ENCODE assay signal across 18 cellular contexts in the genomic region with DNA sequence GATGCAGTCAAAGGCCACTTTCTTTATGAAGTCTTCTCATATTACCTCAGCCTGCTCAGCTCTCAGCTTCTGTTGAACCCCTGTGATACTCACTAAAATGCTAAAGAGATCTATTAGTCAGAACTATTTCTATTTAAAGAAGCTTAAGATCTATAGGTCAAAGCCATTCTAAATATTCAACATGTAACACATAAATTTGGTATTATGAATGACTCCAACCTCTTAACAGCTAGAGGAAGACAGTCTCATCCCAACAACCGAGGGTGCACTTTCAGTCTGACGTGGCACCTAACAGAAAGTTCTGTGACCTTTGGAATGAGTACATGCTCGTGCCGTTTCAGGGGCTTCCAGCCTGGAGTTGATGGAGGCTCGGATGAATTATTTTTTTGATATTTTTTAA.
"Had no signal": no experiment of that assay in that cellular context is flagged by ENCODE, and none has a peak within 500 bp of the region (broad histone marks: within the 10 kb centered on the region; RNA-seq: fewer than 3 reads in every experiment).

No MANE protein-coding gene starts in this region.

- H3K36me3 ChIP-seq: esophagus squamous epithelium, heart right ventricle, neutrophil, right lobe of liver, tibial artery, upper lobe of right lung, vagina had no signal

- H3K4me3 ChIP-seq: esophagus squamous epithelium, heart right ventricle, mucosa of descending colon, psoas muscle, right lobe of liver, tibial artery, upper lobe of right lung, vagina had no signal

- H3K27me3 ChIP-seq: esophagus squamous epithelium, heart right ventricle, neutrophil, right lobe of liver, tibial artery, upper lobe of right lung, vagina had no signal

- ATAC-seq: effector memory CD8-positive, alpha-beta T cell; heart right ventricle; left lobe of liver; mucosa of descending colon; naive thymus-derived CD8-positive, alpha-beta T cell; psoas muscle; stimulated activated memory B cell treated with anti-CD40 and anti-IgM and Interleukin-4, amounts not matched to agents 10 μg/mL and 1 μg/mL and 100 μg/mL, for 72 hours; upper lobe of right lung had no signal

- H3K4me1 ChIP-seq: esophagus squamous epithelium, heart right ventricle, psoas muscle, right lobe of liver, tibial artery, upper lobe of right lung, vagina had no signal

- H3K27ac ChIP-seq: esophagus squamous epithelium, heart right ventricle, neutrophil, psoas muscle, right lobe of liver, tibial artery, upper lobe of right lung, vagina had no signal

- H3K9me3 ChIP-seq: neutrophil, psoas muscle, right lobe of liver, tibial artery, upper lobe of right lung, vagina had no signal

- DNase-seq: effector memory CD8-positive, alpha-beta T cell; esophagus squamous epithelium; heart right ventricle; hypothalamus; islet precursor cell; mammary epithelial cell; mucosa of descending colon; naive thymus-derived CD8-positive, alpha-beta T cell; psoas muscle; retina; right lobe of liver; stimulated activated CD4-positive, alpha-beta T cell treated with anti-CD3 and anti-CD28 coated beads, Interleukin-4, amount 100 ng/mL, for 24 hours; tibial artery; upper lobe of right lung had no signal
